ENCODE assay signal across 20 cellular contexts in the genomic region with DNA sequence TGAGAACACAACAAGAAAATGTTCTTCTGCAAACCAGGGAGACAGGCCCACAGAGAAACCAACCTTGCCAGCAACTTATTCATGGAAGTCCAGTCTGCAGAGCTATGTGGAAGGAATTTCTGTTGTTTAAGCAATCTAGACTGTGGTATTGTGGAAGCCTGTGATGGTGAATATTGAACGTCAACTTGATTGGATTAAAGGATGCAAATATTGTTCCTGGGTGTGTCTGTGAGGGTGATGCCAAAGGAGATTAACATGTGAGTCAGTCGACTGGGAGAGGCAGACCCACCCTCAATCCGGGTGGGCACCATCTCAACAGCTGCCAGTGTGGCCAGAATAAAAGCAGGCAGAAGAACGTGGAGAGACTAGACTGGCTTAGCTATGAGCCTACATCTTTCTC.
"Had no signal": no experiment of that assay in that cellular context is flagged by ENCODE, and none has a peak within 500 bp of the region (broad histone marks: within the 10 kb centered on the region; RNA-seq: fewer than 3 reads in every experiment).

No MANE protein-coding gene starts in this region.

- H3K9me3 ChIP-seq: breast epithelium, Peyer's patch had no signal

- H3K4me1 ChIP-seq: breast epithelium, Peyer's patch had no signal

- H3K36me3 ChIP-seq: breast epithelium, Peyer's patch had no signal

- DNase-seq: activated CD4-positive, alpha-beta T cell treated with anti-CD3 and anti-CD28 coated beads for 4 hours; activated CD8-positive, alpha-beta memory T cell treated with anti-CD3 and anti-CD28 coated beads, Interleukin-2, amount 50 U/mL, for 4 hours; activated CD8-positive, alpha-beta T cell treated with anti-CD3 and anti-CD28 coated beads for 36 hours; activated gamma-delta T cell treated with Interleukin-2 at 50 U/mL for 16 hours; activated naive CD4-positive, alpha-beta T cell treated with anti-CD3 and anti-CD28 coated beads, Interleukin-2, amount 10 ng/mL, durations not matched to agents 7 days and 5 days; activated naive CD8-positive, alpha-beta T cell treated with anti-CD3 and anti-CD28 coated beads for 36 hours; activated T-cell treated with anti-CD3 and anti-CD28 coated beads, Interleukin-2, amount 50 U/mL, for 72 hours; caudate nucleus; Karpas-422; NCI-H1048; NCI-H146; NCI-H187 treated with DMSO at 0.1 percent for 48 hours; NCI-H2081 treated with DMSO at 0.1 percent for 48 hours; NCI-H446 treated with DMSO at 0.1 percent for 48 hours; NCI-H524 treated with DMSO at 0.1 percent for 48 hours; NCI-H748 treated with DMSO at 0.1 percent for 48 hours; NK-92 treated with Interleukin-12 subunit alpha and Interleukin-12 subunit beta, amount 100 ng/mL, for 24 hours; Peyer's patch; SHP77 treated with DMSO at 0.1 percent for 48 hours had no signal

- H3K27ac ChIP-seq: breast epithelium, Peyer's patch had no signal

- H3K4me3 ChIP-seq: breast epithelium, Peyer's patch had no signal

- H3K27me3 ChIP-seq: breast epithelium, Peyer's patch had no signal
